Comparison of ENCODE assay signal across 1 cellular context in the genomic region with DNA sequence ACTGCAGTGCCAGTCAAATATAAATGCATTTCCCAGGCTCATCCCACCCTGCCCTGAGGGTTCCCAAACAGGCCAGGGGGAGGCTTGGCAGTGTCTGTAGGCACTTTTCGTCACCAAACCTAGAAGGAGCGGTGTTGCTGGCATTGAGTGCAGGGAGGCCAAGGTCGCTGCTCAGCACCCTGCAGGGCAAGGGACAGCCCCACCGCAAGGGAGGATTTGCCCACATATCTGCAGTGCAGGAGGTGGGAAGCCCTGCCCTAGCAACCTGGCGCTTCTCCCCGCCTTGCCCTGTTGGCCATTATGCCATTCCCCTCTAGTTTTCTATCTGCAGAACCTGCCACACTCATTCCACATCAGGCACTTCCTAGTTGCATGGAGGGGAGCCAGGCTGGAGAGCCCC.
TF ChIP-seq lines count a peak whose summit lies in the region.

No MANE protein-coding gene starts in this region.

TF ChIP-seq in WTC11, 78 proteins besides CTCF, POLR2A, EP300 and RAD21:
- TF ChIP-seq SMAD3 (CRISPR knock-in tag; IDR thresholded peaks at IDR 0.05; ENCODE audit: borderline replicate concordance) (no peak), TEAD1 (CRISPR knock-in tag; IDR thresholded peaks at IDR 0.05) (no peak)
TF ChIP-seq in WTC11: peak in this region for 0.
